14 cellular contexts compared by ENCODE assay signal in genomic region chr18:13338318-13338717, GRCh38.
DNase-seq lines count a peak whose midpoint lies in the region; ATAC-seq and TF ChIP-seq lines count a peak whose summit lies in the region.
"Had no signal": no experiment of that assay in that cellular context is flagged by ENCODE, and none has a peak within 500 bp of the region (broad histone marks: within the 10 kb centered on the region; RNA-seq: fewer than 3 reads in every experiment).

No MANE protein-coding gene starts in this region.

- H3K36me3 Mint-ChIP-seq in T-helper 17 cell (ENCODE audit: low read depth): peaks cover 5% of the 10 kb centered on the region

- no peaks in the 10 kb centered on the region for H3K9me3 ChIP-seq in T-helper 17 cell (ENCODE audit: control insufficient read depth, low read length, poor library complexity, severe bottlenecking)
- H3K9me3 ChIP-seq in mucosa of descending colon: peaks cover 4% of the 10 kb centered on the region

- ATAC-seq in T-helper 17 cell: no peak
- ATAC-seq in left colon: peak; percentile 62
- ATAC-seq in mucosa of descending colon: peak; percentile 41
- ATAC-seq in GM18861 (IDR thresholded peaks at IDR 0.05; ENCODE audit: unreplicated experiment): no peak
- ATAC-seq: GM12878 had no signal

- no peak overlapping the region for H3K4me3 ChIP-seq in mucosa of descending colon
- H3K4me3 ChIP-seq: BLaER1 treated with 17β-estradiol and CSF1 and Interleukin-3, amounts not matched to agents 10 nM and 100 nM; GM12878 had no signal

- H3K36me3 ChIP-seq in mucosa of descending colon (ENCODE audit: low read depth): no peaks in the 10 kb centered on the region

- peak overlapping the region; percentile 30 for H3K27ac Mint-ChIP-seq in T-helper 17 cell
- H3K27ac Mint-ChIP-seq: CD4-positive, alpha-beta T cell had no signal

- intact Hi-C loops in left colon (cut with DNase I, micrococcal nuclease) (no loop called here), mucosa of descending colon (cut with DNase I, micrococcal nuclease) (no loop called here)

- no peak overlapping the region for H3K4me3 Mint-ChIP-seq in T-helper 17 cell
- H3K4me3 Mint-ChIP-seq: CD4-positive, alpha-beta T cell had no signal

- H3K4me1 ChIP-seq in mucosa of descending colon (ENCODE audit: low read depth): no peaks in the 10 kb centered on the region

- H3K4me1 Mint-ChIP-seq in T-helper 17 cell: peaks cover 8% of the 10 kb centered on the region

- no peaks in the 10 kb centered on the region for H3K27me3 Mint-ChIP-seq in T-helper 17 cell
- H3K27me3 Mint-ChIP-seq: CD4-positive, alpha-beta T cell had no signal

- no peak for TF ChIP-seq CTCF in mucosa of descending colon (IDR thresholded peaks at IDR 0.05)

- peak; percentile 36 for DNase-seq in G401 (ENCODE audit: low spot score)
- DNase-seq in T-helper 17 cell: no peak
- DNase-seq in left colon: no peak
- no peak for DNase-seq in mucosa of descending colon
- no peak for DNase-seq in NCI-H1105 (lab: John Stamatoyannopoulos, UW)
- DNase-seq in NCI-H2171 (lab: John Stamatoyannopoulos, UW): no peak
- no peak for DNase-seq in T-helper 2 cell
- DNase-seq: ACHN; Calu3; CD4-positive, alpha-beta T cell; DMS 273 treated with DMSO at 0.1 percent for 48 hours had no signal

- in situ Hi-C loops in G401 (cut with HindIII; ENCODE audit: low sequenced_read_pairs): no loop called here

Comparison
In these comparisons a context has a peak if more than half of its experiments do, and no peak if none do; other contexts are left out.
1. ATAC-seq: peak in left colon (single experiment) and mucosa of descending colon (single experiment); none in T-helper 17 cell (single experiment) and GM18861 (single experiment).